In genomic region chr20:32695089-32695488, GRCh38 we compare ENCODE assay signal across 19 cellular contexts. TPM values are rescaled to one million over a fixed set of nuclear protein-coding genes. Genes with fewer than 3 reads are reported as not detected.
DNase-seq lines count a peak whose midpoint lies in the region; ATAC-seq and TF ChIP-seq lines count a peak whose summit lies in the region.
"Had no signal": no experiment of that assay in that cellular context is flagged by ENCODE, and none has a peak within 500 bp of the region (broad histone marks: within the 10 kb centered on the region; RNA-seq: fewer than 3 reads in every experiment).

No MANE protein-coding gene starts in this region.

- 0 out of 2 replicates have a peak overlapping the region, but pooled peaks have one; percentile 7 for H3K27ac ChIP-seq in 22Rv1
- no peak overlapping the region for H3K27ac ChIP-seq in CD8-positive, alpha-beta memory T cell (ENCODE audit: low read depth, low read length)
- peak overlapping the region; percentile 74 for H3K27ac ChIP-seq in VCaP
- H3K27ac ChIP-seq: BLaER1 treated with 17β-estradiol and CSF1 and Interleukin-3, amounts not matched to agents 10 nM and 100 nM had no signal

- POLR2A ChIA-PET in CD8-positive, alpha-beta memory T cell (lab: Charles Lee): no interaction called here

- CTCF ChIA-PET in CD8-positive, alpha-beta memory T cell (lab: Charles Lee): no interaction called here

- H3K4me1 ChIP-seq in CD8-positive, alpha-beta memory T cell (ENCODE audit: insufficient read depth, low read length): no peaks in the 10 kb centered on the region

- no peak overlapping the region for H3K4me3 ChIP-seq in CD8-positive, alpha-beta memory T cell (ENCODE audit: low read length)
- H3K4me3 ChIP-seq: BLaER1 treated with 17β-estradiol and CSF1 and Interleukin-3, amounts not matched to agents 10 nM and 100 nM had no signal

- peaks cover 0 to 27% (median 4%) of the 10 kb centered on the region in 3 donors for H3K36me3 Mint-ChIP-seq in CD8-positive, alpha-beta memory T cell
- H3K36me3 Mint-ChIP-seq in nephron progenitor cell (ENCODE audit: low read depth): peaks cover 16% of the 10 kb centered on the region

- no peaks in the 10 kb centered on the region for H3K9me3 Mint-ChIP-seq in CD8-positive, alpha-beta memory T cell
- no peaks in the 10 kb centered on the region for H3K9me3 Mint-ChIP-seq in nephron progenitor cell
- H3K9me3 Mint-ChIP-seq: IgD-negative memory B cell had no signal

- no peaks in the 10 kb centered on the region for H3K4me1 Mint-ChIP-seq in CD8-positive, alpha-beta memory T cell
- peaks cover 9% of the 10 kb centered on the region for H3K4me1 Mint-ChIP-seq in nephron progenitor cell
- H3K4me1 Mint-ChIP-seq: IgD-negative memory B cell had no signal

- no peak for DNase-seq in CD8-positive, alpha-beta memory T cell
- DNase-seq in nephron progenitor cell: no peak
- DNase-seq in SKM-1 (lab: John Stamatoyannopoulos, UW; ENCODE audit: unreplicated experiment): no peak
- no peak for DNase-seq in T1000 (lab: John Stamatoyannopoulos, UW)
- DNase-seq: DMS 273 treated with DMSO at 0.1 percent for 48 hours, DND-41, H7, Kasumi-1, NCI-H1092 treated with DMSO at 0.1 percent for 48 hours, NCI-H146, NCI-H2081, NCI-H510A treated with DMSO at 0.1 percent for 48 hours, NCI-H774, Right ventricle myocardium superior had no signal

- H3K36me3 ChIP-seq in CD8-positive, alpha-beta memory T cell (ENCODE audit: insufficient read depth, low read length): no peaks in the 10 kb centered on the region

- H3K27ac Mint-ChIP-seq in CD8-positive, alpha-beta memory T cell: peak overlapping the region in 5 of 8 donors; percentile 0 to 76 (median 28)
- H3K27ac Mint-ChIP-seq in nephron progenitor cell: peak overlapping the region; percentile 47
- H3K27ac Mint-ChIP-seq: IgD-negative memory B cell had no signal

- TF ChIP-seq CTCF in 22Rv1 (IDR thresholded peaks at IDR 0.05) (no peak), VCaP (conservative IDR thresholded peaks at IDR 0.05) (no peak), nephron progenitor cell (IDR thresholded peaks at IDR 0.05) (no peak)

- no peak for ATAC-seq in HG02852 (IDR thresholded peaks at IDR 0.05; ENCODE audit: unreplicated experiment)

- no peak overlapping the region for H3K4me3 Mint-ChIP-seq in CD8-positive, alpha-beta memory T cell
- no peak overlapping the region for H3K4me3 Mint-ChIP-seq in nephron progenitor cell
- H3K4me3 Mint-ChIP-seq: IgD-negative memory B cell had no signal

- no peaks in the 10 kb centered on the region for H3K27me3 ChIP-seq in CD8-positive, alpha-beta memory T cell (ENCODE audit: insufficient read depth, low read length, poor library complexity, severe bottlenecking)
- H3K27me3 ChIP-seq: BLaER1 treated with 17β-estradiol and CSF1 and Interleukin-3, amounts not matched to agents 10 nM and 100 nM had no signal

- H3K9me3 ChIP-seq in CD8-positive, alpha-beta memory T cell (ENCODE audit: low read length): no peaks in the 10 kb centered on the region
- H3K9me3 ChIP-seq: BLaER1 treated with 17β-estradiol and CSF1 and Interleukin-3, amounts not matched to agents 10 nM and 100 nM had no signal

- H3K27me3 Mint-ChIP-seq in CD8-positive, alpha-beta memory T cell: no peaks in the 10 kb centered on the region
- H3K27me3 Mint-ChIP-seq in nephron progenitor cell (ENCODE audit: low read depth, poor library complexity): peaks cover 6% of the 10 kb centered on the region
- H3K27me3 Mint-ChIP-seq: IgD-negative memory B cell had no signal

RNA-seq across cellular contexts. Expression of gene C20orf203, which starts 21.3 kb away (rescaled TPM):
- total RNA-seq in CD8-positive, alpha-beta memory T cell: not detected
- not detected for polyA plus RNA-seq in CD8-positive, alpha-beta memory T cell
- total RNA-seq: Right ventricle myocardium superior had no signal

RNA-seq across cellular contexts. Expression of gene COMMD7, which starts 48.2 kb away (rescaled TPM):
- 10 to 100 TPM; 33.8 to 35.6 TPM for total RNA-seq in CD8-positive, alpha-beta memory T cell
- polyA plus RNA-seq in CD8-positive, alpha-beta memory T cell: 105 TPM
